13 cellular contexts compared by ENCODE assay signal in genomic region chr21:15015622-15016471, GRCh38. TPM values are rescaled to one million over a fixed set of nuclear protein-coding genes. Genes with fewer than 3 reads are reported as not detected.
DNase-seq lines count a peak whose midpoint lies in the region; ATAC-seq, FAIRE-seq and TF ChIP-seq lines count a peak whose summit lies in the region.
"Had no signal": no experiment of that assay in that cellular context is flagged by ENCODE, and none has a peak within 500 bp of the region (broad histone marks: within the 10 kb centered on the region; RNA-seq: fewer than 3 reads in every experiment).

No MANE protein-coding gene starts in this region.

- H3K4me3 ChIP-seq in SK-N-SH (ENCODE audit: low read depth in 2 of 2, low read length in 1 of 2) (no peak overlapping the region), skeletal muscle cell (ENCODE audit: low read depth, low read length) (no peak overlapping the region)

- TF ChIP-seq CTCF in SK-N-SH (IDR thresholded peaks at IDR 0.05) (no peak), glutamatergic neuron (IDR thresholded peaks at IDR 0.05; ENCODE audit: partially characterized antibody, unreplicated experiment) (no peak)

- H3K9ac ChIP-seq in SK-N-SH = no peak overlapping the region

- no peaks in the 10 kb centered on the region for H3K9me3 Mint-ChIP-seq in activated CD8-positive, alpha-beta memory T cell treated with anti-CD3 and anti-CD28 coated beads, Interleukin-2, amount 10 ng/mL, durations not matched to agents 7 days and 5 days (ENCODE audit: low read depth)
- peaks cover 2% of the 10 kb centered on the region for H3K9me3 Mint-ChIP-seq in glutamatergic neuron (ENCODE audit: unreplicated experiment)

- H3K9me2 ChIP-seq in SK-N-SH = no peaks in the 10 kb centered on the region

- FAIRE-seq in GM12891 (lab: Jason Lieb, UNC) = no peak

- H4K20me1 ChIP-seq in SK-N-SH (ENCODE audit: insufficient read depth) = no peaks in the 10 kb centered on the region

- H3K4me2 ChIP-seq in SK-N-SH = no peak overlapping the region

- H3K79me2 ChIP-seq in SK-N-SH (ENCODE audit: insufficient read depth) = no peaks in the 10 kb centered on the region; the same call in 1 of the 2 replicates

- 3% methylated on average over 5 of the region's 5 CpGs for WGBS in SK-N-SH (ENCODE audit: low lambda C conversion rate)

- CTCF ChIA-PET in SK-N-SH (lab: Yijun Ruan, JAX) = no interaction called here
- CTCF ChIA-PET in activated CD8-positive, alpha-beta memory T cell treated with anti-CD3 and anti-CD28 coated beads, Interleukin-2, amount 10 ng/mL, durations not matched to agents 7 days and 5 days (lab: Charles Lee) = no interaction called here

- no peaks in the 10 kb centered on the region for H3K27me3 Mint-ChIP-seq in activated CD8-positive, alpha-beta memory T cell treated with anti-CD3 and anti-CD28 coated beads, Interleukin-2, amount 10 ng/mL, durations not matched to agents 7 days and 5 days
- peaks cover 2% of the 10 kb centered on the region for H3K27me3 Mint-ChIP-seq in glutamatergic neuron (ENCODE audit: unreplicated experiment)
- H3K27me3 Mint-ChIP-seq: stimulated activated naive B cell treated with anti-CD40 and anti-IgM and Interleukin-4, amounts not matched to agents 10 μg/mL and 1 μg/mL and 100 μg/mL, for 72 hours had no signal

- no peak overlapping the region for H2AFZ ChIP-seq in SK-N-SH (ENCODE audit: low read depth)

- no peak for TF ChIP-seq POLR2A in GM12891 (IDR thresholded peaks at IDR 0.05; ENCODE audit: low read depth, low read length)

- no peak overlapping the region for H3K27ac Mint-ChIP-seq in activated CD8-positive, alpha-beta memory T cell treated with anti-CD3 and anti-CD28 coated beads, Interleukin-2, amount 10 ng/mL, durations not matched to agents 7 days and 5 days
- no peak overlapping the region for H3K27ac Mint-ChIP-seq in glutamatergic neuron (ENCODE audit: unreplicated experiment)

- no peak for ATAC-seq in SK-N-SH treated with all-trans-retinoic acid at 6 μM for 48 hours
- ATAC-seq in activated CD8-positive, alpha-beta memory T cell treated with anti-CD3 and anti-CD28 coated beads, Interleukin-2, amount 10 ng/mL, durations not matched to agents 7 days and 5 days = no peak
- ATAC-seq: left cardiac atrium; stimulated activated naive B cell treated with anti-CD40 and anti-IgM and Interleukin-4, amounts not matched to agents 10 μg/mL and 1 μg/mL and 100 μg/mL, for 72 hours had no signal

- H3K9me3 ChIP-seq in SK-N-SH = no peaks in the 10 kb centered on the region

- no peak overlapping the region for H3K4me3 Mint-ChIP-seq in activated CD8-positive, alpha-beta memory T cell treated with anti-CD3 and anti-CD28 coated beads, Interleukin-2, amount 10 ng/mL, durations not matched to agents 7 days and 5 days
- no peak overlapping the region for H3K4me3 Mint-ChIP-seq in glutamatergic neuron (ENCODE audit: unreplicated experiment)
- H3K4me3 Mint-ChIP-seq: stimulated activated naive B cell treated with anti-CD40 and anti-IgM and Interleukin-4, amounts not matched to agents 10 μg/mL and 1 μg/mL and 100 μg/mL, for 72 hours had no signal

- POLR2A ChIA-PET in SK-N-SH (lab: Yijun Ruan, JAX) = no interaction called here

- peaks cover 7% of the 10 kb centered on the region for H3F3A ChIP-seq in SK-N-SH (replicated peaks; ENCODE audit: insufficient read depth)

- H3K36me3 ChIP-seq in SK-N-SH (replicated peaks in 1 of 2; ENCODE audit: control insufficient read depth in 1 of 2, insufficient read depth in 2 of 2, low read length in 1 of 2) = no peaks in the 10 kb centered on the region

- no peaks in the 10 kb centered on the region for H3K4me1 Mint-ChIP-seq in activated CD8-positive, alpha-beta memory T cell treated with anti-CD3 and anti-CD28 coated beads, Interleukin-2, amount 10 ng/mL, durations not matched to agents 7 days and 5 days
- H3K4me1 Mint-ChIP-seq in glutamatergic neuron (ENCODE audit: low read depth, unreplicated experiment) = peaks cover 16% of the 10 kb centered on the region

- no peak for DNase-seq in SK-N-SH
- peak; percentile 55 for DNase-seq in RKO (ENCODE audit: low spot score)
- peak; percentile 93 for DNase-seq in fibroblast of peridontal ligament (ENCODE audit: extremely low read depth)
- DNase-seq in skeletal muscle cell (ENCODE audit: low read depth) = peak; percentile 56
- DNase-seq in GM12891 (ENCODE audit: insufficient read length, low spot score) = no peak
- DNase-seq in activated CD8-positive, alpha-beta memory T cell treated with anti-CD3 and anti-CD28 coated beads, Interleukin-2, amount 10 ng/mL, durations not matched to agents 7 days and 5 days = no peak
- DNase-seq in glutamatergic neuron = no peak
- DNase-seq: left cardiac atrium; NCI-H1105 treated with DMSO at 0.1 percent for 48 hours; NCI-H69; stimulated activated naive B cell treated with anti-CD40 and anti-IgM and Interleukin-4, amounts not matched to agents 10 μg/mL and 1 μg/mL and 100 μg/mL, for 72 hours had no signal

- H3K27ac ChIP-seq in SK-N-SH (ENCODE audit: low read depth in 2 of 2, low read length in 1 of 2) = peak overlapping the region in 1 of 2 experiments; percentile 62; a peak in 2 of 4 replicates
- H3K27ac ChIP-seq: 22Rv1 had no signal

- H3K27me3 ChIP-seq in SK-N-SH (ENCODE audit: insufficient read depth) = no peaks in the 10 kb centered on the region

- no peaks in the 10 kb centered on the region for H3K4me1 ChIP-seq in SK-N-SH (ENCODE audit: control insufficient read depth in 1 of 2, insufficient read depth in 2 of 2, low read depth in 1 of 2, low read length in 1 of 2)

- no peaks in the 10 kb centered on the region for H3K36me3 Mint-ChIP-seq in activated CD8-positive, alpha-beta memory T cell treated with anti-CD3 and anti-CD28 coated beads, Interleukin-2, amount 10 ng/mL, durations not matched to agents 7 days and 5 days
- H3K36me3 Mint-ChIP-seq in glutamatergic neuron (ENCODE audit: unreplicated experiment) = no peaks in the 10 kb centered on the region

- TF ChIP-seq EP300 in SK-N-SH (IDR thresholded peaks at IDR 0.05; ENCODE audit: borderline replicate concordance in 1 of 2, low read depth in 1 of 2, low read length in 1 of 2) = no peak

- TF ChIP-seq RAD21 in SK-N-SH (IDR thresholded peaks at IDR 0.05; ENCODE audit: low read length) = no peak

TF ChIP-seq in SK-N-SH, 30 proteins besides CTCF, POLR2A, EP300 and RAD21:
- no peak for TF ChIP-seq SIN3A (IDR thresholded peaks at IDR 0.05; ENCODE audit: borderline replicate concordance, low read depth, low read length)
- no peak for TF ChIP-seq FOXJ3 (CRISPR knock-in tag; IDR thresholded peaks at IDR 0.05)
- TF ChIP-seq TCF12 (IDR thresholded peaks at IDR 0.05) = peak; percentile 40; the same call in 1 of the 2 replicates

TF ChIP-seq in SK-N-SH treated with all-trans-retinoic acid at 6 μM for 48 hours, 23 proteins besides CTCF, POLR2A, EP300 and RAD21:
- no peak for TF ChIP-seq ZC3H10 (CRISPR knock-in tag; IDR thresholded peaks at IDR 0.05)

TF ChIP-seq in GM12891, 5 proteins besides CTCF, POLR2A, EP300 and RAD21:
- no peak for TF ChIP-seq PAX5 (IDR thresholded peaks at IDR 0.05; ENCODE audit: insufficient read depth, low read length, severe bottlenecking)
- TF ChIP-seq TAF1 (IDR thresholded peaks at IDR 0.05; ENCODE audit: low read depth, low read length) = no peak
- TF ChIP-seq POU2F2 (IDR thresholded peaks at IDR 0.05; ENCODE audit: low read depth, low read length) = no peak
- TF ChIP-seq POLR2AphosphoS5 (IDR thresholded peaks at IDR 0.05; ENCODE audit: low read depth, low read length) = no peak

RNA-seq across cellular contexts. Expression of gene NRIP1, which starts 49.0 kb away (rescaled TPM):
- polyA plus RNA-seq in SK-N-SH (2012; rRNA removed) = 0.02 and 0.05 TPM in 2 replicates
- 0.04 TPM in 2 replicates for polyA plus RNA-seq in SK-N-SH (2012; cell fraction: cytosol; rRNA removed)
- 0.06 TPM in 1 of 2 replicates, not detected in the other for polyA plus RNA-seq in SK-N-SH (2012; cell fraction: nucleus; rRNA removed)
- 7.5 TPM for polyA plus RNA-seq in GM12891 (2012; ENCODE audit: low read depth, missing spikeins)
- total RNA-seq in activated CD8-positive, alpha-beta memory T cell treated with anti-CD3 and anti-CD28 coated beads, Interleukin-2, amount 10 ng/mL, durations not matched to agents 7 days and 5 days = 10 to 100 TPM; 13.2 to 18.8 TPM
- total RNA-seq in glutamatergic neuron (ENCODE audit: unreplicated experiment) = 51.5 TPM

Comparison
In these comparisons a context has a peak if more than half of its experiments do, and no peak if none do; other contexts are left out.
1. DNase-seq: peak in RKO (single experiment), fibroblast of peridontal ligament (single experiment) and skeletal muscle cell (single experiment); none in SK-N-SH (single experiment), GM12891 (single experiment), activated CD8-positive, alpha-beta memory T cell treated with anti-CD3 and anti-CD28 coated beads, Interleukin-2, amount 10 ng/mL, durations not matched to agents 7 days and 5 days (single experiment) and glutamatergic neuron (single experiment).